ENCODE assay signal across 29 cellular contexts in genomic region chr13:92826197-92826596, GRCh38.
"Had no signal": no experiment of that assay in that cellular context is flagged by ENCODE, and none has a peak within 500 bp of the region (broad histone marks: within the 10 kb centered on the region; RNA-seq: fewer than 3 reads in every experiment).

No MANE protein-coding gene starts in this region.

- H3K9me3 Mint-ChIP-seq: activated CD4-positive, alpha-beta T cell treated with anti-CD3 and anti-CD28 coated beads, Interleukin-2, amount 10 ng/mL, durations not matched to agents 24 days and 14 days had no signal

- DNase-seq: activated CD4-positive, alpha-beta memory T cell treated with anti-CD3 and anti-CD28 coated beads for 36 hours; activated CD4-positive, alpha-beta T cell treated with anti-CD3 and anti-CD28 coated beads for 36 hours; activated CD4-positive, alpha-beta T cell treated with anti-CD3 and anti-CD28 coated beads, Interleukin-2, amount 10 ng/mL, durations not matched to agents 24 days and 14 days; activated CD4-positive, CD25-positive, alpha-beta regulatory T cell; activated CD4-positive, CD25-positive, alpha-beta regulatory T cell treated with anti-CD3 and anti-CD28 coated beads, Interleukin-2, amount 50 U/mL, for 72 hours; activated CD8-positive, alpha-beta memory T cell treated with anti-CD3 and anti-CD28 coated beads, Interleukin-2, amount 10 ng/mL, durations not matched to agents 7 days and 5 days; activated CD8-positive, alpha-beta memory T cell treated with anti-CD3 and anti-CD28 coated beads, Interleukin-2, amount 50 U/mL, for 4 hours; activated CD8-positive, alpha-beta T cell treated with anti-CD3 and anti-CD28 coated beads, Interleukin-2, amount 10 ng/mL, durations not matched to agents 7 days and 5 days; activated gamma-delta T cell; activated naive CD4-positive, alpha-beta T cell treated with anti-CD3 and anti-CD28 coated beads, Interleukin-2, amount 50 U/mL, for 16 hours; activated naive CD4-positive, alpha-beta T cell treated with Interleukin-2 at 50 U/mL for 16 hours; activated T-cell treated with anti-CD3 and anti-CD28 coated beads, Interleukin-2, amount 50 U/mL, for 1 hour; activated T-cell treated with anti-CD3 and anti-CD28 coated beads, Interleukin-2, amount 50 U/mL, for 72 hours; amygdala; aorta; caudate nucleus; cortex of kidney; dermis blood vessel endothelial cell; effector CD4-positive, alpha-beta T cell; effector memory CD8-positive, alpha-beta T cell; erythroblast; foreskin fibroblast; head of caudate nucleus; T-helper 1 cell; T-helper 2 cell had no signal

- H3K4me1 Mint-ChIP-seq: activated CD4-positive, alpha-beta T cell treated with anti-CD3 and anti-CD28 coated beads for 36 hours; activated CD4-positive, alpha-beta T cell treated with anti-CD3 and anti-CD28 coated beads, Interleukin-2, amount 10 ng/mL, durations not matched to agents 24 days and 14 days; activated CD8-positive, alpha-beta memory T cell treated with anti-CD3 and anti-CD28 coated beads, Interleukin-2, amount 10 ng/mL, durations not matched to agents 7 days and 5 days had no signal

- H3K36me3 ChIP-seq: esophagus muscularis mucosa had no signal

- H3K27ac ChIP-seq: esophagus muscularis mucosa had no signal

- H3K4me3 Mint-ChIP-seq: activated CD4-positive, alpha-beta memory T cell treated with anti-CD3 and anti-CD28 coated beads for 36 hours; activated CD4-positive, alpha-beta T cell treated with anti-CD3 and anti-CD28 coated beads for 36 hours; activated CD4-positive, alpha-beta T cell treated with anti-CD3 and anti-CD28 coated beads, Interleukin-2, amount 10 ng/mL, durations not matched to agents 24 days and 14 days; activated CD8-positive, alpha-beta memory T cell treated with anti-CD3 and anti-CD28 coated beads, Interleukin-2, amount 10 ng/mL, durations not matched to agents 7 days and 5 days; activated CD8-positive, alpha-beta T cell treated with anti-CD3 and anti-CD28 coated beads, Interleukin-2, amount 10 ng/mL, durations not matched to agents 7 days and 5 days; activated naive CD8-positive, alpha-beta T cell; activated T-cell treated with anti-CD3 and anti-CD28 coated beads, Interleukin-2, amount 50 U/mL, for 72 hours; effector memory CD8-positive, alpha-beta T cell had no signal

- H3K4me1 ChIP-seq: esophagus muscularis mucosa had no signal

- H3K9me3 ChIP-seq: esophagus muscularis mucosa had no signal

- ATAC-seq: activated CD4-positive, alpha-beta T cell treated with anti-CD3 and anti-CD28 coated beads for 36 hours; activated CD8-positive, alpha-beta memory T cell treated with anti-CD3 and anti-CD28 coated beads, Interleukin-2, amount 10 ng/mL, durations not matched to agents 7 days and 5 days; activated CD8-positive, alpha-beta T cell treated with anti-CD3 and anti-CD28 coated beads, Interleukin-2, amount 10 ng/mL, durations not matched to agents 7 days and 5 days; activated T-cell treated with anti-CD3 and anti-CD28 coated beads, Interleukin-2, amount 50 U/mL, for 72 hours; effector memory CD8-positive, alpha-beta T cell had no signal

- FAIRE-seq: colon, frontal cortex had no signal

- H3K27ac Mint-ChIP-seq: activated CD4-positive, alpha-beta memory T cell treated with anti-CD3 and anti-CD28 coated beads for 36 hours; activated CD4-positive, alpha-beta T cell treated with anti-CD3 and anti-CD28 coated beads for 36 hours; activated CD4-positive, alpha-beta T cell treated with anti-CD3 and anti-CD28 coated beads, Interleukin-2, amount 10 ng/mL, durations not matched to agents 24 days and 14 days; activated CD8-positive, alpha-beta memory T cell treated with anti-CD3 and anti-CD28 coated beads, Interleukin-2, amount 10 ng/mL, durations not matched to agents 7 days and 5 days; activated CD8-positive, alpha-beta T cell treated with anti-CD3 and anti-CD28 coated beads, Interleukin-2, amount 10 ng/mL, durations not matched to agents 7 days and 5 days; activated naive CD8-positive, alpha-beta T cell; activated T-cell treated with anti-CD3 and anti-CD28 coated beads, Interleukin-2, amount 50 U/mL, for 72 hours; effector memory CD8-positive, alpha-beta T cell had no signal

- H3K27me3 ChIP-seq: esophagus muscularis mucosa had no signal

- H3K27me3 Mint-ChIP-seq: activated CD4-positive, alpha-beta memory T cell treated with anti-CD3 and anti-CD28 coated beads for 36 hours; activated CD4-positive, alpha-beta T cell treated with anti-CD3 and anti-CD28 coated beads for 36 hours; activated CD4-positive, alpha-beta T cell treated with anti-CD3 and anti-CD28 coated beads, Interleukin-2, amount 10 ng/mL, durations not matched to agents 24 days and 14 days; activated CD8-positive, alpha-beta memory T cell treated with anti-CD3 and anti-CD28 coated beads, Interleukin-2, amount 10 ng/mL, durations not matched to agents 7 days and 5 days; activated naive CD8-positive, alpha-beta T cell; effector memory CD8-positive, alpha-beta T cell had no signal

- H3K4me3 ChIP-seq: esophagus muscularis mucosa had no signal

- H3K36me3 Mint-ChIP-seq: activated CD4-positive, alpha-beta memory T cell treated with anti-CD3 and anti-CD28 coated beads for 36 hours; activated CD8-positive, alpha-beta memory T cell treated with anti-CD3 and anti-CD28 coated beads, Interleukin-2, amount 10 ng/mL, durations not matched to agents 7 days and 5 days; activated naive CD8-positive, alpha-beta T cell had no signal
